ENCODE assay signal across 9 cellular contexts in genomic region chr6:10465633-10466499, GRCh38. TPM values are rescaled to one million over a fixed set of nuclear protein-coding genes. Genes with fewer than 3 reads are reported as not detected.
A peak's percentile ranks its signal among the peaks of the same experiment; 100 is the strongest.
DNase-seq lines count a peak whose midpoint lies in the region; ATAC-seq and TF ChIP-seq lines count a peak whose summit lies in the region.
"Had no signal": no experiment of that assay in that cellular context is flagged by ENCODE, and none has a peak within 500 bp of the region (broad histone marks: within the 10 kb centered on the region; RNA-seq: fewer than 3 reads in every experiment).

No MANE protein-coding gene starts in this region.

- peak; percentile 50 for ATAC-seq in HG02885 (IDR thresholded peaks at IDR 0.05; ENCODE audit: poor library complexity, unreplicated experiment)
- peak; percentile 54 for ATAC-seq in foreskin keratinocyte
- no peak for ATAC-seq in naive thymus-derived CD4-positive, alpha-beta T cell

- H3K4me1 Mint-ChIP-seq in naive thymus-derived CD4-positive, alpha-beta T cell, result no peaks in the 10 kb centered on the region

- peaks cover 8 to 42% (median 27%) of the 10 kb centered on the region in 5 donors for H3K27me3 Mint-ChIP-seq in naive thymus-derived CD4-positive, alpha-beta T cell

- no peaks in the 10 kb centered on the region for H3K36me3 ChIP-seq in SJCRH30
- no peaks in the 10 kb centered on the region for H3K36me3 ChIP-seq in naive thymus-derived CD4-positive, alpha-beta T cell (ENCODE audit: control insufficient read depth in 2 of 3, insufficient read depth in 3 of 3, low read length in 3 of 3)
- H3K36me3 ChIP-seq: BLaER1 had no signal

- H3K4me3 ChIP-seq in SJCRH30, result no peak overlapping the region
- H3K4me3 ChIP-seq in naive thymus-derived CD4-positive, alpha-beta T cell (ENCODE audit: low read length), result no peak overlapping the region
- H3K4me3 ChIP-seq: BLaER1 had no signal

- no peak overlapping the region for H3K27ac Mint-ChIP-seq in naive thymus-derived CD4-positive, alpha-beta T cell

- H3K27ac ChIP-seq in SJCRH30 (no peak overlapping the region), foreskin keratinocyte (no peak overlapping the region)
- no peak overlapping the region for H3K27ac ChIP-seq in naive thymus-derived CD4-positive, alpha-beta T cell (ENCODE audit: low read depth, low read length)
- H3K27ac ChIP-seq: BLaER1 had no signal

- H3K4me3 Mint-ChIP-seq in naive thymus-derived CD4-positive, alpha-beta T cell, result no peak overlapping the region

- H3K27me3 ChIP-seq in SJCRH30 (no peaks in the 10 kb centered on the region), foreskin keratinocyte (no peaks in the 10 kb centered on the region)
- no peaks in the 10 kb centered on the region for H3K27me3 ChIP-seq in naive thymus-derived CD4-positive, alpha-beta T cell (ENCODE audit: control insufficient read depth in 2 of 2, insufficient read depth in 2 of 2, low read length in 2 of 2)
- H3K27me3 ChIP-seq: BLaER1 had no signal

- CTCF ChIA-PET in naive thymus-derived CD4-positive, alpha-beta T cell (lab: Charles Lee), result no interaction called here

- peaks cover 0 to 1% (median 0%) of the 10 kb centered on the region in 11 donors for H3K9me3 Mint-ChIP-seq in naive thymus-derived CD4-positive, alpha-beta T cell

- no peaks in the 10 kb centered on the region for H3K4me1 ChIP-seq in SJCRH30
- H3K4me1 ChIP-seq in foreskin keratinocyte, result peaks cover 8% of the 10 kb centered on the region
- H3K4me1 ChIP-seq in naive thymus-derived CD4-positive, alpha-beta T cell (ENCODE audit: control insufficient read depth in 2 of 2, insufficient read depth in 2 of 2, low read length in 2 of 2), result no peaks in the 10 kb centered on the region

- DNase-seq in NCI-H1092 (lab: John Stamatoyannopoulos, UW) (peak; percentile 0), NCI-H1092 treated with DMSO at 0.1 percent for 48 hours (lab: John Stamatoyannopoulos, UW) (no peak), SJCRH30 (peak; percentile 37 to 54), foreskin keratinocyte (no peak), epidermal melanocyte (ENCODE audit: insufficient read length, low spot score) (no peak), NCI-H2107 (lab: John Stamatoyannopoulos, UW) (no peak)
- DNase-seq in naive thymus-derived CD4-positive, alpha-beta T cell, result no peak

- intact Hi-C loops in naive thymus-derived CD4-positive, alpha-beta T cell (cut with micrococcal nuclease), result no loop called here

- H3K9me3 ChIP-seq in SJCRH30 (replicated peaks), result no peaks in the 10 kb centered on the region
- H3K9me3 ChIP-seq in naive thymus-derived CD4-positive, alpha-beta T cell (ENCODE audit: control insufficient read depth in 2 of 3, low read length in 3 of 3), result no peaks in the 10 kb centered on the region

- TF ChIP-seq CTCF in foreskin keratinocyte (conservative IDR thresholded peaks at IDR 0.05), result peak; percentile 70

- POLR2A ChIA-PET in naive thymus-derived CD4-positive, alpha-beta T cell (lab: Charles Lee), result no interaction called here

- no peaks in the 10 kb centered on the region for H3K36me3 Mint-ChIP-seq in naive thymus-derived CD4-positive, alpha-beta T cell

RNA-seq across cellular contexts. Expression of gene TFAP2A, which starts 51.0 kb away (rescaled TPM):
- total RNA-seq in SJCRH30 (2014; rRNA removed; shearing (Covaris generic)), result 8.3 and 10.6 TPM in 2 replicates
- total RNA-seq in foreskin keratinocyte, result 35.2 and 37.0 TPM in 2 replicates
- 26.0 and 30.9 TPM in 2 replicates for polyA plus RNA-seq in foreskin keratinocyte
- not detected for total RNA-seq in naive thymus-derived CD4-positive, alpha-beta T cell
- polyA plus RNA-seq in naive thymus-derived CD4-positive, alpha-beta T cell, result not detected

RNA-seq across cellular contexts. Expression of gene GCNT2, which starts 55.3 kb away (rescaled TPM):
- 0.14 and 0.28 TPM in 2 replicates for total RNA-seq in SJCRH30 (2014; rRNA removed; shearing (Covaris generic))
- 2.3 and 3.0 TPM in 2 replicates for total RNA-seq in foreskin keratinocyte
- 0.64 and 0.84 TPM in 2 replicates for polyA plus RNA-seq in foreskin keratinocyte
- total RNA-seq in naive thymus-derived CD4-positive, alpha-beta T cell, result 1 to 10 TPM; 3.2 to 8.5 (median 3.8) TPM
- under 1 TPM; 0.45 to 0.91 TPM for polyA plus RNA-seq in naive thymus-derived CD4-positive, alpha-beta T cell

Comparison
In these comparisons a context has a peak if more than half of its experiments do, and no peak if none do; other contexts are left out.
1. DNase-seq: peak in NCI-H1092 (single experiment) and SJCRH30 (2 of 2); none in NCI-H1092 treated with DMSO at 0.1 percent for 48 hours (single experiment), foreskin keratinocyte (0 of 2), naive thymus-derived CD4-positive, alpha-beta T cell (0 of 9), epidermal melanocyte (single experiment) and NCI-H2107 (single experiment).